Comparison of ENCODE assay signal across 14 cellular contexts in genomic region chr16:23950291-23950894, GRCh38.
DNase-seq lines count a peak whose midpoint lies in the region; ATAC-seq, FAIRE-seq and TF ChIP-seq lines count a peak whose summit lies in the region.
"Had no signal": no experiment of that assay in that cellular context is flagged by ENCODE, and none has a peak within 500 bp of the region (broad histone marks: within the 10 kb centered on the region; RNA-seq: fewer than 3 reads in every experiment).

No MANE protein-coding gene starts in this region.

- BruUV-seq in K562 (replicated peaks; lab: Mats Ljungman, UMichigan): no TSS peak

- H3K36me3 Mint-ChIP-seq in activated CD4-positive, alpha-beta T cell treated with anti-CD3 and anti-CD28 coated beads, Interleukin-2, amount 10 ng/mL, durations not matched to agents 7 days and 5 days (ENCODE audit: low read depth): peaks cover 16% of the 10 kb centered on the region

- TF ChIP-seq RAD21 in K562 (CRISPR knock-in tag; conservative IDR thresholded peaks at IDR 0.05 in 1 of 2, IDR thresholded peaks at IDR 0.05 in 1 of 2): no peak

- H3K4me3 Mint-ChIP-seq in activated CD4-positive, alpha-beta T cell treated with anti-CD3 and anti-CD28 coated beads, Interleukin-2, amount 10 ng/mL, durations not matched to agents 7 days and 5 days: peak overlapping the region; percentile 42
- H3K4me3 Mint-ChIP-seq: neural crest cell had no signal

- DNase-seq in activated CD4-positive, alpha-beta T cell treated with anti-CD3 and anti-CD28 coated beads, Interleukin-2, amount 10 ng/mL, durations not matched to agents 7 days and 5 days: peak; percentile 17
- no peak for DNase-seq in activated CD4-positive, alpha-beta T cell treated with anti-CD3 and anti-CD28 coated beads for 4 hours
- DNase-seq in OCI-M1 (lab: John Stamatoyannopoulos, UW): peak; percentile 35
- no peak for DNase-seq in K562 (ENCODE audit: extremely low read depth in 1 of 4, low spot score in 3 of 4)
- peak; percentile 34 for DNase-seq in stimulated activated CD8-positive, alpha-beta memory T cell treated with anti-CD3 and anti-CD28 coated beads, Interleukin-4, amount 100 ng/mL, for 48 hours
- DNase-seq in GM19238 (ENCODE audit: insufficient read length, low spot score): no peak
- DNase-seq in SK-N-DZ (ENCODE audit: low spot score): no peak
- DNase-seq: NCI-H226, testis had no signal

- H3K27ac ChIP-seq in K562 (ENCODE audit: extremely low read depth, low read depth, low read length): peak overlapping the region; percentile 85; the same call in 2 of the 3 replicates
- H3K27ac ChIP-seq: A549, testis had no signal

- 50% methylated on average over 3 of the region's 3 CpGs for WGBS in K562 (ENCODE audit: insufficient coverage, low coverage, missing lambda C conversion rate)

- CTCF ChIA-PET in activated CD4-positive, alpha-beta T cell treated with anti-CD3 and anti-CD28 coated beads, Interleukin-2, amount 10 ng/mL, durations not matched to agents 7 days and 5 days (lab: Charles Lee): interaction anchor here (0.7 kb wide), 1 partner anchor 397 kb away, joined by 3 read pairs; no protein-coding TSS in a partner anchor
- CTCF ChIA-PET in K562 (lab: Yijun Ruan, JAX; ENCODE audit: low intra/inter-chr PET ratio): no interaction called here

- H3K4me1 Mint-ChIP-seq in activated CD4-positive, alpha-beta T cell treated with anti-CD3 and anti-CD28 coated beads, Interleukin-2, amount 10 ng/mL, durations not matched to agents 7 days and 5 days: peaks cover 69% of the 10 kb centered on the region

- ATAC-seq in K562 (no peak), GM21619 (IDR thresholded peaks at IDR 0.05; ENCODE audit: unreplicated experiment) (no peak)
- ATAC-seq: A549, left ventricle myocardium superior, Panc1 had no signal

- no peak for TF ChIP-seq EP300 in K562 (IDR thresholded peaks at IDR 0.05; ENCODE audit: low read length)

- H2AFZ ChIP-seq in K562 (ENCODE audit: low read depth, low read length): no peak overlapping the region

- peaks cover 98% of the 10 kb centered on the region for H3K79me2 ChIP-seq in K562 (ENCODE audit: control insufficient read depth, insufficient read depth, low read length)

- no peaks in the 10 kb centered on the region for H3K9me3 ChIP-seq in K562 (replicated peaks; ENCODE audit: control insufficient read depth, insufficient read depth, low read depth, low read length)
- H3K9me3 ChIP-seq: A549, testis had no signal

- peaks cover 3% of the 10 kb centered on the region for H3K9me1 ChIP-seq in K562 (ENCODE audit: control insufficient read depth, insufficient read depth, low read length)

- in situ Hi-C loops in K562 (cut with MboI): no loop called here

- H3K9ac ChIP-seq in K562 (ENCODE audit: insufficient read depth in 1 of 2, low read depth in 2 of 2, low read length in 2 of 2): no peak overlapping the region

- H3K4me3 ChIP-seq in K562: no peak overlapping the region
- H3K4me3 ChIP-seq: A549, testis had no signal

- H3K36me3 ChIP-seq in K562 (ENCODE audit: control insufficient read depth, insufficient read depth, low read length): peaks cover 54% of the 10 kb centered on the region

- H3K4me1 ChIP-seq in K562 (replicated peaks in 1 of 2; ENCODE audit: control insufficient read depth in 2 of 2, insufficient read depth in 2 of 2, low read length in 2 of 2): peaks cover 12 to 59% of the 10 kb centered on the region in 2 experiments
- H3K4me1 ChIP-seq: A549 had no signal

- peak overlapping the region; percentile 13; the same call in 1 of the 2 replicates for H3K4me2 ChIP-seq in K562 (ENCODE audit: insufficient read depth, low read length)
- H3K4me2 ChIP-seq: A549 had no signal

- no peak for FAIRE-seq in K562 (lab: Jason Lieb, UNC)
- FAIRE-seq: A549 had no signal

- H4K20me1 ChIP-seq in K562 (replicated peaks; ENCODE audit: control insufficient read depth, insufficient read depth, low read length): peaks cover 13% of the 10 kb centered on the region

- H3K27me3 Mint-ChIP-seq in activated CD4-positive, alpha-beta T cell treated with anti-CD3 and anti-CD28 coated beads, Interleukin-2, amount 10 ng/mL, durations not matched to agents 7 days and 5 days: no peaks in the 10 kb centered on the region

- TF ChIP-seq POLR2A in K562 (conservative IDR thresholded peaks at IDR 0.05): no peak

- H3K9me3 Mint-ChIP-seq in activated CD4-positive, alpha-beta T cell treated with anti-CD3 and anti-CD28 coated beads, Interleukin-2, amount 10 ng/mL, durations not matched to agents 7 days and 5 days: no peaks in the 10 kb centered on the region
- H3K9me3 Mint-ChIP-seq: neural crest cell had no signal

- POLR2A ChIA-PET in activated CD4-positive, alpha-beta T cell treated with anti-CD3 and anti-CD28 coated beads, Interleukin-2, amount 10 ng/mL, durations not matched to agents 7 days and 5 days (lab: Charles Lee): no interaction called here
- POLR2A ChIA-PET in K562 (lab: Yijun Ruan, JAX): interaction anchor here (0.6 to 1.4 kb wide), 2 partner anchors 9 to 15 kb away, joined by 3 read pairs; no protein-coding TSS in a partner anchor

- TF ChIP-seq CTCF in K562 (IDR thresholded peaks at IDR 0.05 in 2 of 3, conservative IDR thresholded peaks at IDR 0.05 in 1 of 3; ENCODE audit: insufficient read depth in 2 of 3, low read depth in 1 of 3, low read length in 3 of 3): no peak

- H3K27ac Mint-ChIP-seq in activated CD4-positive, alpha-beta T cell treated with anti-CD3 and anti-CD28 coated beads, Interleukin-2, amount 10 ng/mL, durations not matched to agents 7 days and 5 days: peak overlapping the region; percentile 90

- H3K27me3 ChIP-seq in K562 (ENCODE audit: control insufficient read depth in 2 of 2, insufficient read depth in 2 of 2, low read length in 2 of 2): no peaks in the 10 kb centered on the region
- H3K27me3 ChIP-seq: testis had no signal

- intact Hi-C loops in K562 (cut with micrococcal nuclease): loop anchor here (5.0 kb wide), 2 partner anchors 43 to 148 kb away; no protein-coding TSS in a partner anchor

TF ChIP-seq in K562, 482 proteins besides CTCF, POLR2A, EP300 and RAD21 (continues in another document):
- TF ChIP-seq ZNF592 (IDR thresholded peaks at IDR 0.05): no peak
- no peak for TF ChIP-seq PKNOX1 (IDR thresholded peaks at IDR 0.05)
- TF ChIP-seq KDM1A (IDR thresholded peaks at IDR 0.05): peak; percentile 62 to 82
- TF ChIP-seq HDAC2 (IDR thresholded peaks at IDR 0.05): peak; percentile 16; the same call in 1 of the 2 replicates
- 0 out of 4 replicates have a peak, but pooled peaks of 1 of the 2 experiments have one; percentile 26 for TF ChIP-seq FOXA3 (CRISPR knock-in tag; conservative IDR thresholded peaks at IDR 0.05 in 1 of 2, IDR thresholded peaks at IDR 0.05 in 1 of 2)
- no peak for TF ChIP-seq USF1 (CRISPR knock-in tag; IDR thresholded peaks at IDR 0.05)
- TF ChIP-seq BCOR (IDR thresholded peaks at IDR 0.05): peak; percentile 85; the same call in 1 of the 2 replicates
- TF ChIP-seq RCOR1 (IDR thresholded peaks at IDR 0.05; ENCODE audit: borderline replicate concordance in 1 of 2, low read depth in 2 of 2, low read length in 2 of 2): 0 out of 4 replicates have a peak, but pooled peaks of 1 of the 2 experiments have one; percentile 29
- peak; percentile 92 for TF ChIP-seq RBM25 (IDR thresholded peaks at IDR 0.05; ENCODE audit: low read depth, low read length, severe bottlenecking)
- TF ChIP-seq RBM22 (IDR thresholded peaks at IDR 0.05; ENCODE audit: low read depth, low read length, poor library complexity, severe bottlenecking): no peak
- TF ChIP-seq ZFP36 (IDR thresholded peaks at IDR 0.05; ENCODE audit: low read depth, low read length, partially characterized antibody): peak; percentile 85

Comparison
In these comparisons a context has a peak if more than half of its experiments do, and no peak if none do; other contexts are left out.
1. DNase-seq: peak in activated CD4-positive, alpha-beta T cell treated with anti-CD3 and anti-CD28 coated beads, Interleukin-2, amount 10 ng/mL, durations not matched to agents 7 days and 5 days (single experiment), OCI-M1 (single experiment) and stimulated activated CD8-positive, alpha-beta memory T cell treated with anti-CD3 and anti-CD28 coated beads, Interleukin-4, amount 100 ng/mL, for 48 hours (single experiment); none in activated CD4-positive, alpha-beta T cell treated with anti-CD3 and anti-CD28 coated beads for 4 hours (0 of 2), K562 (0 of 4), GM19238 (single experiment) and SK-N-DZ (single experiment).